ENCODE assay signal across 7 cellular contexts in the genomic region with DNA sequence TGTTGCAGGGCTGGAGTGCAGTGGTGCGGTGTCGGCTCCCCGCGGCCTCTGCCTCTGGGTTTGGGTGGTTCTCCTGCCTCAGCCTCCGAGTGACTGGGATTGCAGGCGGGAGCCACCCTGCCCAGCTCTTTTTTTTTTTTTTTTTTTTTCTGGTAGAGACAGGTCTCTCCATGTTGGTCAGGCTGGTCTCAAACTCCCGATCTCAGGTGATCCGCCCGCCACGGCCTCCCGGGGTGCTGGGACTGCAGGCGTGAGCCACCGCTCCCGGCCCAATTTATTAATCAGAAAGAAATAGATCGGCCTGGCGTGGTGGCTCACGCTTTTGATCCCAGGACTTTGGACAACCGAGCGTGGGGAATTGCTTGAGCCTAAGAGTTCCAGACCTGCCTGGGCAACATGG. TPM values are rescaled to one million over a fixed set of nuclear protein-coding genes. Genes with fewer than 3 reads are reported as not detected.
"Had no signal": no experiment of that assay in that cellular context is flagged by ENCODE, and none has a peak within 500 bp of the region (broad histone marks: within the 10 kb centered on the region; RNA-seq: fewer than 3 reads in every experiment).

No MANE protein-coding gene starts in this region.

RNA-seq across cellular contexts. Expression of a gene that starts 9.7 kb away (rescaled TPM):
- total RNA-seq: GM23248, H4, H7, HepG2, HFFc6, HT1080 had no signal
- polyA plus RNA-seq: GM23248, HepG2, IgD-negative memory B cell had no signal
